ENCODE assay signal across 24 cellular contexts in genomic region chr5:1032551-1033027, GRCh38.
"Had no signal": no experiment of that assay in that cellular context is flagged by ENCODE, and none has a peak within 500 bp of the region (broad histone marks: within the 10 kb centered on the region; RNA-seq: fewer than 3 reads in every experiment).

No MANE protein-coding gene starts in this region.

- DNase-seq: activated CD4-positive, alpha-beta T cell treated with anti-CD3 and anti-CD28 coated beads for 4 hours; activated CD4-positive, alpha-beta T cell treated with anti-CD3 and anti-CD28 coated beads, Interleukin-2, amount 50 U/mL, for 4 hours; activated CD8-positive, alpha-beta T cell treated with anti-CD3 and anti-CD28 coated beads, Interleukin-2, amount 10 ng/mL, durations not matched to agents 7 days and 5 days; activated effector memory CD4-positive, alpha-beta T cell treated with Interleukin-2 at 50 U/mL for 16 hours; activated naive CD4-positive, alpha-beta T cell; activated T-cell treated with anti-CD3 and anti-CD28 coated beads, Interleukin-2, amount 50 U/mL, for 24 hours; Karpas-422; MM.1S; NCI-H1105; NCI-H1436; NCI-H1694 treated with DMSO at 0.1 percent for 48 hours; NCI-H2081; NCI-H510A treated with DMSO at 0.1 percent for 48 hours; NCI-H69; Peyer's patch; SHP77 treated with DMSO at 0.1 percent for 48 hours had no signal

- H3K36me3 ChIP-seq: ascending aorta, Peyer's patch had no signal

- H3K9me3 Mint-ChIP-seq: activated naive CD4-positive, alpha-beta T cell treated with anti-CD3 and anti-CD28 coated beads, Interleukin-2, amount 50 U/mL, for 24 hours; activated T-cell treated with anti-CD3 and anti-CD28 coated beads, Interleukin-2, amount 50 U/mL, for 24 hours; activated T-helper 1 cell treated with anti-CD3 and anti-CD28 coated beads, Interleukin-12 subunit alpha, Interleukin-12 subunit beta, Interleukin-2, Interleukin-4 antibody, amounts not matched to agents 30 ng/mL and 10 ng/mL and 1 ng/mL, durations not matched to agents 14 hours and 24 hours and 36 hours; T-helper 1 cell treated with Interleukin-12 subunit alpha and Interleukin-12 subunit beta and Interleukin-4 antibody, amounts not matched to agents 30 μg/mL and 1 μg/mL, for 36 hours had no signal

- FAIRE-seq: bronchial epithelial cell had no signal

- H3K27ac ChIP-seq: ascending aorta, body of pancreas, Peyer's patch, RWPE1 had no signal

- H3K4me3 Mint-ChIP-seq: activated CD8-positive, alpha-beta T cell treated with anti-CD3 and anti-CD28 coated beads, Interleukin-2, amount 10 ng/mL, durations not matched to agents 7 days and 5 days; activated naive CD4-positive, alpha-beta T cell treated with anti-CD3 and anti-CD28 coated beads, Interleukin-2, amount 50 U/mL, for 24 hours; activated T-cell treated with anti-CD3 and anti-CD28 coated beads, Interleukin-2, amount 50 U/mL, for 24 hours; activated T-helper 1 cell treated with anti-CD3 and anti-CD28 coated beads, Interleukin-12 subunit alpha, Interleukin-12 subunit beta, Interleukin-2, Interleukin-4 antibody, amounts not matched to agents 30 ng/mL and 10 ng/mL and 1 ng/mL, durations not matched to agents 14 hours and 24 hours and 36 hours; T-helper 1 cell treated with Interleukin-12 subunit alpha and Interleukin-12 subunit beta and Interleukin-4 antibody, amounts not matched to agents 30 μg/mL and 1 μg/mL, for 36 hours had no signal

- H3K27me3 Mint-ChIP-seq: activated naive CD4-positive, alpha-beta T cell treated with anti-CD3 and anti-CD28 coated beads, Interleukin-2, amount 50 U/mL, for 24 hours had no signal

- H3K27ac Mint-ChIP-seq: activated CD8-positive, alpha-beta T cell treated with anti-CD3 and anti-CD28 coated beads, Interleukin-2, amount 10 ng/mL, durations not matched to agents 7 days and 5 days; activated naive CD4-positive, alpha-beta T cell treated with anti-CD3 and anti-CD28 coated beads, Interleukin-2, amount 50 U/mL, for 24 hours; activated T-cell treated with anti-CD3 and anti-CD28 coated beads, Interleukin-2, amount 50 U/mL, for 24 hours; activated T-helper 1 cell treated with anti-CD3 and anti-CD28 coated beads, Interleukin-12 subunit alpha, Interleukin-12 subunit beta, Interleukin-2, Interleukin-4 antibody, amounts not matched to agents 30 ng/mL and 10 ng/mL and 1 ng/mL, durations not matched to agents 14 hours and 24 hours and 36 hours; T-helper 1 cell treated with Interleukin-12 subunit alpha and Interleukin-12 subunit beta and Interleukin-4 antibody, amounts not matched to agents 30 μg/mL and 1 μg/mL, for 36 hours had no signal

- H3K4me1 Mint-ChIP-seq: activated naive CD4-positive, alpha-beta T cell treated with anti-CD3 and anti-CD28 coated beads, Interleukin-2, amount 50 U/mL, for 24 hours had no signal

- H3K27me3 ChIP-seq: ascending aorta, body of pancreas, Peyer's patch had no signal

- ATAC-seq: activated CD4-positive, CD25-positive, alpha-beta regulatory T cell treated with anti-CD3 and anti-CD28 coated beads, Interleukin-2, amount 50 U/mL, for 24 hours; activated CD8-positive, alpha-beta T cell treated with anti-CD3 and anti-CD28 coated beads, Interleukin-2, amount 10 ng/mL, durations not matched to agents 7 days and 5 days; body of pancreas had no signal

- H3K36me3 Mint-ChIP-seq: activated naive CD4-positive, alpha-beta T cell treated with anti-CD3 and anti-CD28 coated beads, Interleukin-2, amount 50 U/mL, for 24 hours had no signal

- H3K4me1 ChIP-seq: ascending aorta, body of pancreas, Peyer's patch had no signal

- H3K9me3 ChIP-seq: ascending aorta, body of pancreas, Peyer's patch had no signal

- H3K4me3 ChIP-seq: ascending aorta, body of pancreas, Peyer's patch had no signal
